Comparison of ENCODE assay signal across 25 cellular contexts in genomic region chr11:112292188-112292587, GRCh38. TPM values are rescaled to one million over a fixed set of nuclear protein-coding genes. Genes with fewer than 3 reads are reported as not detected.
DNase-seq lines count a peak whose midpoint lies in the region; ATAC-seq and TF ChIP-seq lines count a peak whose summit lies in the region.
"Had no signal": no experiment of that assay in that cellular context is flagged by ENCODE, and none has a peak within 500 bp of the region (broad histone marks: within the 10 kb centered on the region; RNA-seq: fewer than 3 reads in every experiment).

No MANE protein-coding gene starts in this region.

- H2AFZ ChIP-seq in ACC112 (ENCODE audit: low read length, unreplicated experiment) (no peak overlapping the region), IMR-90 (replicated peaks; ENCODE audit: low read length, poor library complexity) (no peak overlapping the region)

- H3K4me1 ChIP-seq in ACC112 (ENCODE audit: control insufficient read depth, insufficient read depth, low read length, unreplicated experiment) (peaks cover 31% of the 10 kb centered on the region), IMR-90 (ENCODE audit: control insufficient read depth, insufficient read depth, low read length) (peaks cover 6% of the 10 kb centered on the region), sigmoid colon (peaks cover 0 to 36% (median 32%) of the 10 kb centered on the region in 4 donors)

- in situ Hi-C loops in IMR-90 (cut with MboI; ENCODE audit: low sequenced_read_pairs), result no loop called here

- H3K18ac ChIP-seq in IMR-90 (ENCODE audit: low read depth, low read length), result no peak overlapping the region

- H3K27ac ChIP-seq in ACC112 (ENCODE audit: low read depth, low read length) (peak overlapping the region; percentile 95), IMR-90 (ENCODE audit: insufficient read depth, low read length) (no peak overlapping the region; the same call in 1 of the 2 replicates), coronary artery (peak overlapping the region; percentile 75 to 88), sigmoid colon (peak overlapping the region; percentile 80 to 91 (median 84))

- dilution Hi-C loops in IMR-90 (cut with HindIII; ENCODE audit: low sequenced_read_pairs, unreplicated experiment), result no loop called here

- H3K79me1 ChIP-seq in IMR-90 (ENCODE audit: low read depth in 1 of 2, low read length in 2 of 2), result peaks cover 2 to 7% of the 10 kb centered on the region in 2 experiments; a peak in 2 of 4 replicates

- H3K4me3 ChIP-seq in ACC112 (ENCODE audit: low read depth, low read length) (peak overlapping the region; percentile 25), IMR-90 (ENCODE audit: insufficient read depth, low read depth, low read length) (no peak overlapping the region), coronary artery (no peak overlapping the region), sigmoid colon (no peak overlapping the region)
- H3K4me3 ChIP-seq: tibial nerve had no signal

- no peak overlapping the region for H3K9ac ChIP-seq in IMR-90 (ENCODE audit: low read depth, low read length)

- H4K20me1 ChIP-seq in IMR-90 (ENCODE audit: insufficient read depth, low read length), result no peaks in the 10 kb centered on the region

- no peak overlapping the region for H2AK5ac ChIP-seq in IMR-90 (ENCODE audit: low read depth, low read length)

- H3K9me1 ChIP-seq in IMR-90 (ENCODE audit: insufficient read depth, low read length), result peaks cover 10% of the 10 kb centered on the region; the same call in 1 of the 2 replicates

- no peak overlapping the region for H3K14ac ChIP-seq in IMR-90 (replicated peaks; ENCODE audit: low read depth, low read length)

- no peak for DNase-seq in IMR-90
- no peak for DNase-seq in coronary artery (ENCODE audit: low spot score)
- DNase-seq in sigmoid colon, result no peak
- no peak for DNase-seq in Ammon's horn (ENCODE audit: low spot score)
- no peak for DNase-seq in MV-4-11 (lab: John Stamatoyannopoulos, UW)
- no peak for DNase-seq in SHP77 (lab: John Stamatoyannopoulos, UW)
- DNase-seq: activated CD4-positive, alpha-beta T cell treated with anti-CD3 and anti-CD28 coated beads, Interleukin-2, amount 50 U/mL, for 48 hours; activated naive CD4-positive, alpha-beta T cell treated with Interleukin-2 at 50 U/mL for 16 hours; activated T-cell treated with anti-CD3 and anti-CD28 coated beads for 4 hours; CD8-positive, alpha-beta memory T cell; GDM1; immature natural killer cell; NCI-H1694; NCI-H748 treated with DMSO at 0.1 percent for 48 hours; occipital lobe; SIG-M5; stimulated activated CD4-positive, alpha-beta T cell treated with anti-CD3 and anti-CD28 coated beads, Interleukin-1b, Interleukin-23, amount 100 ng/mL, for 48 hours; stimulated activated naive B cell treated with anti-CD40 and anti-IgM and Interleukin-4, amounts not matched to agents 10 μg/mL and 1 μg/mL and 100 μg/mL, for 72 hours had no signal

- no peak overlapping the region for H4K5ac ChIP-seq in IMR-90 (ENCODE audit: low read depth, low read length)

- no peaks in the 10 kb centered on the region for H3K9me3 ChIP-seq in IMR-90 (ENCODE audit: control insufficient read depth, insufficient read depth, low read length)
- no peaks in the 10 kb centered on the region for H3K9me3 ChIP-seq in sigmoid colon
- H3K9me3 ChIP-seq: tibial nerve had no signal

- TF ChIP-seq POLR2A in IMR-90 (IDR thresholded peaks at IDR 0.05; ENCODE audit: low read depth, low read length), result no peak
- TF ChIP-seq POLR2A in sigmoid colon (IDR thresholded peaks at IDR 0.05), result no peak

- no peak for TF ChIP-seq RAD21 in IMR-90 (IDR thresholded peaks at IDR 0.05; ENCODE audit: low read length)

- POLR2A ChIA-PET in IMR-90 (lab: Charles Lee; ENCODE audit: unreplicated experiment), result no interaction called here

- peak overlapping the region; percentile 24; the same call in 1 of the 2 replicates for H2BK20ac ChIP-seq in IMR-90 (ENCODE audit: low read depth, low read length)

- no peak overlapping the region for H2BK5ac ChIP-seq in IMR-90 (ENCODE audit: low read depth, low read length, poor library complexity, severe bottlenecking)

- H4K91ac ChIP-seq in IMR-90 (ENCODE audit: insufficient read depth, low read depth, low read length), result peak overlapping the region; percentile 38

- intact Hi-C loops in IMR-90 (cut with micrococcal nuclease) (loop anchor here (2.0 to 10.0 kb wide), 3 partner anchors 73 to 673 kb away; partner anchors contain the start of gene NCAM1), sigmoid colon (cut with DNase I) (loop anchor here (5.0 to 10.0 kb wide), 5 partner anchors 75 to 820 kb away; partner anchors contain the start of gene NCAM1)

- H3K36me3 ChIP-seq in ACC112 (ENCODE audit: insufficient read depth, low read length) (no peaks in the 10 kb centered on the region), IMR-90 (ENCODE audit: control insufficient read depth, insufficient read depth, low read length) (no peaks in the 10 kb centered on the region), sigmoid colon (no peaks in the 10 kb centered on the region)

- BruUV-seq in IMR-90 (replicated peaks; lab: Mats Ljungman, UMichigan), result no TSS peak

- H3K23ac ChIP-seq in IMR-90 (ENCODE audit: low read depth, low read length), result no peak overlapping the region

- H4K8ac ChIP-seq in IMR-90 (ENCODE audit: low read depth in 2 of 2, low read length in 2 of 2), result no peak overlapping the region

- H2BK15ac ChIP-seq in IMR-90 (ENCODE audit: low read depth, low read length), result no peak overlapping the region

- CTCF ChIA-PET in IMR-90 (lab: Yijun Ruan, JAX), result interaction anchor here (0.6 to 1.3 kb wide), 3 partner anchors 264 to 296 kb away, joined by 3 read pairs; no protein-coding TSS in a partner anchor

- H3K79me2 ChIP-seq in ACC112 (ENCODE audit: control insufficient read depth, insufficient read depth, low read length, unreplicated experiment), result no peaks in the 10 kb centered on the region

- H3K27me3 ChIP-seq in ACC112 (ENCODE audit: insufficient read depth, low read length) (no peaks in the 10 kb centered on the region), IMR-90 (ENCODE audit: control insufficient read depth, insufficient read depth, low read length) (no peaks in the 10 kb centered on the region), sigmoid colon (no peaks in the 10 kb centered on the region)
- H3K27me3 ChIP-seq: tibial nerve had no signal

- no peak overlapping the region for H3K4me2 ChIP-seq in IMR-90 (ENCODE audit: low read depth, low read length)

- no peak overlapping the region for H2AK9ac ChIP-seq in IMR-90 (replicated peaks; ENCODE audit: low read depth, low read length, poor library complexity)

- ATAC-seq in IMR-90 (ENCODE audit: low read depth), result no peak
- no peak for ATAC-seq in HG02610 (IDR thresholded peaks at IDR 0.05; ENCODE audit: unreplicated experiment)
- ATAC-seq: stimulated activated naive B cell treated with anti-CD40 and anti-IgM and Interleukin-4, amounts not matched to agents 10 μg/mL and 1 μg/mL and 100 μg/mL, for 72 hours; WTC11 had no signal

- 0 out of 2 replicates have a peak overlapping the region, but pooled peaks have one; percentile 31 for H2BK120ac ChIP-seq in IMR-90 (ENCODE audit: low read depth, low read length)

- H3K4ac ChIP-seq in IMR-90 (ENCODE audit: low read depth, low read length), result peak overlapping the region; percentile 38; the same call in 1 of the 2 replicates

- TF ChIP-seq EP300 in sigmoid colon (IDR thresholded peaks at IDR 0.05), result no peak

- H3K56ac ChIP-seq in IMR-90 (ENCODE audit: extremely low read depth, insufficient read depth, low read length), result no peak overlapping the region

- TF ChIP-seq CTCF in IMR-90 (conservative IDR thresholded peaks at IDR 0.05; ENCODE audit: low read depth, low read length) (no peak), coronary artery (IDR thresholded peaks at IDR 0.05) (no peak), sigmoid colon (IDR thresholded peaks at IDR 0.05) (no peak)

TF ChIP-seq in IMR-90, 13 proteins besides CTCF, POLR2A, EP300 and RAD21:
- TF ChIP-seq USF2 (IDR thresholded peaks at IDR 0.05; ENCODE audit: low read depth, low read length) (no peak), CEBPB (IDR thresholded peaks at IDR 0.05; ENCODE audit: low read depth, low read length) (no peak), CHD1 (IDR thresholded peaks at IDR 0.05; ENCODE audit: low read depth, low read length) (no peak), FOS (IDR thresholded peaks at IDR 0.05; ENCODE audit: low read depth, low read length) (no peak), SMC3 (IDR thresholded peaks at IDR 0.05; ENCODE audit: low read depth, low read length) (no peak), MXI1 (IDR thresholded peaks at IDR 0.05; ENCODE audit: borderline replicate concordance, low read depth, low read length) (no peak), MAFK (IDR thresholded peaks at IDR 0.05; ENCODE audit: low read depth, low read length) (no peak), RFX5 (IDR thresholded peaks at IDR 0.05; ENCODE audit: low read depth, low read length) (no peak), ELK1 (IDR thresholded peaks at IDR 0.05; ENCODE audit: borderline replicate concordance, low read depth, low read length) (no peak), NFE2L2 (IDR thresholded peaks at IDR 0.05; ENCODE audit: low read depth, low read length) (no peak), MAZ (IDR thresholded peaks at IDR 0.05; ENCODE audit: borderline replicate concordance, low read depth, low read length) (no peak), BHLHE40 (IDR thresholded peaks at IDR 0.05; ENCODE audit: low read depth, low read length) (no peak), RCOR1 (IDR thresholded peaks at IDR 0.05; ENCODE audit: insufficient replicate concordance, low read length) (no peak)

RNA-seq across cellular contexts. Expression of gene PLET1, which starts 31.5 kb away (rescaled TPM):
- not detected in 2 replicates for total RNA-seq in IMR-90 (2012; rRNA removed)
- polyA plus RNA-seq in IMR-90 (2012; rRNA removed), result not detected in 2 replicates
- not detected in 2 replicates for polyA plus RNA-seq in IMR-90 (2012; cell fraction: cytosol; rRNA removed)
- polyA plus RNA-seq in IMR-90 (2012; cell fraction: nucleus; rRNA removed; ENCODE audit: low replicate concordance), result not detected in 2 replicates
- not detected for total RNA-seq in sigmoid colon
- polyA plus RNA-seq in sigmoid colon, result under 1 TPM in 1 of 3 donors, not detected in 2; 0.60 TPM
- total RNA-seq: CD8-positive, alpha-beta memory T cell; liver; occipital lobe; sciatic nerve; T-helper 2 cell treated with Interferon-gamma antibody and Interleukin-4, amounts not matched to agents 100 ng/mL and 5 ng/mL, for 36 hours; tibial nerve; WTC11 had no signal
- polyA plus RNA-seq: CD8-positive, alpha-beta memory T cell; immature natural killer cell; liver had no signal
